25 cellular contexts compared by ENCODE assay signal in the genomic region with DNA sequence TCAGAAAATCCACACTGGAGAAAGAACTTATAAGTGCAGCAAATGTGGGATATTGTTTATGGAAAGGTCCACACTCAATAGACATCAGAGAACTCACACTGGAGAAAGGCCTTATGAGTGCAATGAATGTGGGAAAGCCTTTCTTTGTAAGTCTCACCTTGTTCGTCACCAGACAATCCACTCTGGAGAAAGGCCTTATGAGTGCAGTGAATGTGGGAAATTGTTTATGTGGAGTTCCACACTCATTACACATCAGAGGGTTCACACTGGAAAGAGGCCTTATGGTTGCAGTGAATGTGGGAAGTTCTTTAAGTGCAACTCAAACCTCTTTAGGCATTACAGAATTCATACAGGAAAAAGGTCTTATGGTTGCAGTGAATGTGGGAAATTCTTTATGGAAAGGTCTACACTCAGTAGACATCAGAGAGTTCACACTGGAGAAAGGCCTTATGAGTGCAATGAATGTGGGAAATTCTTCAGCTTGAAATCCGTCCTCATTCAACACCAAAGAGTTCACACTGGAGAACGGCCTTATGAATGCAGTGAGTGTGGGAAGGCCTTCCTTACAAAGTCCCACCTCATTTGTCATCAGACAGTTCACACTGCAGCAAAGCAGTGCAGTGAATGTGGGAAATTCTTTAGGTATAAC.
"Had no signal": no experiment of that assay in that cellular context is flagged by ENCODE, and none has a peak within 500 bp of the region (broad histone marks: within the 10 kb centered on the region; RNA-seq: fewer than 3 reads in every experiment).

No MANE protein-coding gene starts in this region.

- H3K4me3 Mint-ChIP-seq: dendritic cell treated with granulocyte-macrophage colony-stimulating factor and Interleukin-4, amounts not matched to agents 40 ng/mL and 50 ng/mL, for 4 days; immature natural killer cell; natural killer cell; stimulated activated memory B cell treated with anti-CD40 and anti-IgM and Interleukin-4, amounts not matched to agents 10 μg/mL and 1 μg/mL and 100 μg/mL, for 72 hours had no signal

- H3K4me3 ChIP-seq: colonic mucosa, left ventricle myocardium inferior, lower lobe of right lung, ovary, psoas muscle, sigmoid colon, thoracic aorta, tibial nerve, upper lobe of left lung had no signal

- H3K27me3 Mint-ChIP-seq: dendritic cell treated with granulocyte-macrophage colony-stimulating factor and Interleukin-4, amounts not matched to agents 40 ng/mL and 50 ng/mL, for 4 days; stimulated activated memory B cell treated with anti-CD40 and anti-IgM and Interleukin-4, amounts not matched to agents 10 μg/mL and 1 μg/mL and 100 μg/mL, for 72 hours had no signal

- H3K4me1 ChIP-seq: colonic mucosa, left ventricle myocardium inferior, lower lobe of right lung, psoas muscle, tibial nerve, upper lobe of left lung had no signal

- FAIRE-seq: frontal cortex, urothelium cell line had no signal

- H3K27ac ChIP-seq: colonic mucosa, left ventricle myocardium inferior, lower lobe of right lung, ovary, psoas muscle, sigmoid colon, thoracic aorta, tibial nerve, upper lobe of left lung had no signal

- H3K27ac Mint-ChIP-seq: dendritic cell treated with granulocyte-macrophage colony-stimulating factor and Interleukin-4, amounts not matched to agents 40 ng/mL and 50 ng/mL, for 4 days; immature natural killer cell; natural killer cell; stimulated activated memory B cell treated with anti-CD40 and anti-IgM and Interleukin-4, amounts not matched to agents 10 μg/mL and 1 μg/mL and 100 μg/mL, for 72 hours had no signal

- ATAC-seq: left colon; lower lobe of right lung; natural killer cell; psoas muscle; right cardiac atrium; stimulated activated memory B cell treated with anti-CD40 and anti-IgM and Interleukin-4, amounts not matched to agents 10 μg/mL and 1 μg/mL and 100 μg/mL, for 72 hours; stimulated activated naive CD8-positive, alpha-beta T cell treated with anti-CD3 and anti-CD28 coated beads, Interleukin-15, Interleukin-2, amounts not matched to agents 100 U/mL and 50 U/mL, for 24 hours had no signal

- H3K9me3 ChIP-seq: colonic mucosa had no signal

- H3K27me3 ChIP-seq: colonic mucosa, ovary, sigmoid colon, tibial nerve, upper lobe of left lung had no signal

- H3K4me1 Mint-ChIP-seq: natural killer cell; stimulated activated memory B cell treated with anti-CD40 and anti-IgM and Interleukin-4, amounts not matched to agents 10 μg/mL and 1 μg/mL and 100 μg/mL, for 72 hours had no signal

- H3K36me3 ChIP-seq: colonic mucosa, ovary had no signal

- DNase-seq: colonic mucosa; effector CD8-positive, alpha-beta T cell; hypothalamus; immature natural killer cell; islet precursor cell; kidney glomerular epithelial cell; left colon; left ventricle myocardium inferior; lower lobe of right lung; natural killer cell; occipital lobe; ovary; posterior cingulate gyrus; psoas muscle; right cardiac atrium; sigmoid colon; stimulated activated CD4-positive, alpha-beta T cell treated with anti-CD3 and anti-CD28 coated beads, Interleukin-4, amount 100 ng/mL, for 4 hours; stimulated activated naive CD8-positive, alpha-beta T cell treated with anti-CD3 and anti-CD28 coated beads, Interleukin-15, Interleukin-2, amounts not matched to agents 100 U/mL and 50 U/mL, for 24 hours; upper lobe of left lung had no signal
